In genomic region chr10:22252801-22253577, GRCh38 we compare ENCODE assay signal across 1 cellular context.
TF ChIP-seq lines count a peak whose summit lies in the region.

No MANE protein-coding gene starts in this region.

TF ChIP-seq in SK-N-SH, 30 proteins besides CTCF, POLR2A, EP300 and RAD21 (continued from another document):
- TF ChIP-seq ZBTB33 (IDR thresholded peaks at IDR 0.05; ENCODE audit: borderline replicate concordance, low read depth) (no peak), REST (IDR thresholded peaks at IDR 0.05; ENCODE audit: low read depth, low read length) (no peak), TCF12 (IDR thresholded peaks at IDR 0.05) (no peak), RFX5 (IDR thresholded peaks at IDR 0.05; ENCODE audit: low read length) (no peak), NFIC (IDR thresholded peaks at IDR 0.05; ENCODE audit: borderline replicate concordance) (no peak), PBX3 (IDR thresholded peaks at IDR 0.05) (no peak)
